In the genomic region with DNA sequence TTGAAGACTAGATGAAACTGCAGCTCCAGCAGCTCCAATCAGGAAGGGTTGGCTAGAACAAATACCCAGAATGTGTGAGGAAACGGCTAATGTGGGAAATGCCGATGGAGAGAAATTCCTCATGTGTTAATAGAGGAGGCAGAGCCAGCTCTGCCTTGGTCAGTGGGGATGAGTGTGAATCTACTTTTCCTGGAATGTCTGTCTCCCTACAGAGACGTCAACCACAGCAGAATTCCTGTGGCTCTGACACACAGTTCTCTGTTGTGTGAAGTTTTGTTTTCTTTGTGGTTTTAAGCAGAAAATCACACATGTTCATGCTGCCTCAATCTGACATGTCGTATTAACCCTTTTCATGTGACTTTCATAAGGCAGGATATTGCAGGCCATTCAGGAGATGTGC, we compare ENCODE assay signal across 13 cellular contexts.
DNase-seq lines count a peak whose midpoint lies in the region; ATAC-seq and TF ChIP-seq lines count a peak whose summit lies in the region.
"Had no signal": no experiment of that assay in that cellular context is flagged by ENCODE, and none has a peak within 500 bp of the region (broad histone marks: within the 10 kb centered on the region; RNA-seq: fewer than 3 reads in every experiment).

No MANE protein-coding gene starts in this region.

- no peak overlapping the region for H2AFZ ChIP-seq in GM23338
- H2AFZ ChIP-seq: parathyroid adenoma had no signal

- H3K4me3 Mint-ChIP-seq in GM23338: no peak overlapping the region
- H3K4me3 Mint-ChIP-seq: activated T-cell treated with anti-CD3 and anti-CD28 coated beads, Interleukin-2, amount 50 U/mL, for 72 hours had no signal

- H3K9me2 ChIP-seq in GM23338 (ENCODE audit: insufficient read depth): peaks cover 11% of the 10 kb centered on the region; the same call in 1 of the 2 replicates

- TF ChIP-seq CTCF in GM23338 (conservative IDR thresholded peaks at IDR 0.05; ENCODE audit: low read depth in 2 of 2): no peak

- peaks cover 22% of the 10 kb centered on the region for H3K4me1 Mint-ChIP-seq in GM23338

- H3F3A ChIP-seq in GM23338 (replicated peaks; ENCODE audit: low read depth): no peaks in the 10 kb centered on the region

- no peaks in the 10 kb centered on the region; the same call in 1 of the 2 replicates for H3K4me1 ChIP-seq in GM23338 (ENCODE audit: insufficient read depth)
- H3K4me1 ChIP-seq: parathyroid adenoma, thyroid gland had no signal

- H3K4me3 ChIP-seq in GM23338: no peak overlapping the region
- H3K4me3 ChIP-seq: thyroid gland had no signal

- ATAC-seq in GM23338 (peak; percentile 78), SK-N-SH treated with all-trans-retinoic acid at 6 μM for 48 hours (peak; percentile 84), GM21825 (IDR thresholded peaks at IDR 0.05; ENCODE audit: unreplicated experiment) (no peak), HG03039 (IDR thresholded peaks at IDR 0.05; ENCODE audit: unreplicated experiment) (no peak)
- ATAC-seq: activated T-cell treated with anti-CD3 and anti-CD28 coated beads, Interleukin-2, amount 50 U/mL, for 72 hours had no signal

- no peaks in the 10 kb centered on the region for H3K27me3 ChIP-seq in GM23338 (ENCODE audit: insufficient read depth)
- H3K27me3 ChIP-seq: thyroid gland had no signal

- H3K36me3 Mint-ChIP-seq in GM23338 (ENCODE audit: low read depth): no peaks in the 10 kb centered on the region

- H3K27me3 Mint-ChIP-seq in GM23338 (ENCODE audit: insufficient read depth, low read depth, poor library complexity): no peaks in the 10 kb centered on the region

- peak; percentile 87 for DNase-seq in GM23338 (ENCODE audit: low spot score)
- DNase-seq in fibroblast of peridontal ligament (ENCODE audit: extremely low read depth): peak; percentile 96
- DNase-seq in renal cortical epithelial cell (ENCODE audit: low read depth): peak; percentile 99
- no peak for DNase-seq in midbrain (lab: John Stamatoyannopoulos, UW)
- no peak for DNase-seq in NCI-H1105 (lab: John Stamatoyannopoulos, UW)
- DNase-seq: activated T-cell treated with anti-CD3 and anti-CD28 coated beads, Interleukin-2, amount 50 U/mL, for 72 hours; cortex of kidney; thyroid gland had no signal

- H3K27ac ChIP-seq in GM23338 (ENCODE audit: low read depth): 0 out of 2 replicates have a peak overlapping the region, but pooled peaks have one; percentile 3
- H3K27ac ChIP-seq: parathyroid adenoma, thyroid gland, VCaP had no signal

- no peak overlapping the region for H3K4me2 ChIP-seq in GM23338

- H3K79me2 ChIP-seq in GM23338 (replicated peaks; ENCODE audit: insufficient read depth): no peaks in the 10 kb centered on the region
- H3K79me2 ChIP-seq: parathyroid adenoma had no signal

- no peaks in the 10 kb centered on the region; the same call in 2 of the 3 replicates for H3K9me3 Mint-ChIP-seq in GM23338

- no peaks in the 10 kb centered on the region for H4K20me1 ChIP-seq in GM23338 (replicated peaks; ENCODE audit: insufficient read depth)

- H3K36me3 ChIP-seq in GM23338 (ENCODE audit: insufficient read depth): no peaks in the 10 kb centered on the region
- H3K36me3 ChIP-seq: thyroid gland had no signal

- H3K27ac Mint-ChIP-seq in GM23338: no peak overlapping the region
- H3K27ac Mint-ChIP-seq: activated T-cell treated with anti-CD3 and anti-CD28 coated beads, Interleukin-2, amount 50 U/mL, for 72 hours had no signal

TF ChIP-seq in GM23338, 12 proteins besides CTCF, POLR2A, EP300 and RAD21 (continues in another document):
- TF ChIP-seq EZH2 (IDR thresholded peaks at IDR 0.05; ENCODE audit: low read depth, unreplicated experiment): no peak

TF ChIP-seq in SK-N-SH treated with all-trans-retinoic acid at 6 μM for 48 hours, 23 proteins besides CTCF, POLR2A, EP300 and RAD21:
- TF ChIP-seq ZNF70 (CRISPR knock-in tag; IDR thresholded peaks at IDR 0.05) (no peak), TOX (CRISPR knock-in tag; IDR thresholded peaks at IDR 0.05; ENCODE audit: borderline replicate concordance) (no peak)
- TF ChIP-seq, protein P1, sequence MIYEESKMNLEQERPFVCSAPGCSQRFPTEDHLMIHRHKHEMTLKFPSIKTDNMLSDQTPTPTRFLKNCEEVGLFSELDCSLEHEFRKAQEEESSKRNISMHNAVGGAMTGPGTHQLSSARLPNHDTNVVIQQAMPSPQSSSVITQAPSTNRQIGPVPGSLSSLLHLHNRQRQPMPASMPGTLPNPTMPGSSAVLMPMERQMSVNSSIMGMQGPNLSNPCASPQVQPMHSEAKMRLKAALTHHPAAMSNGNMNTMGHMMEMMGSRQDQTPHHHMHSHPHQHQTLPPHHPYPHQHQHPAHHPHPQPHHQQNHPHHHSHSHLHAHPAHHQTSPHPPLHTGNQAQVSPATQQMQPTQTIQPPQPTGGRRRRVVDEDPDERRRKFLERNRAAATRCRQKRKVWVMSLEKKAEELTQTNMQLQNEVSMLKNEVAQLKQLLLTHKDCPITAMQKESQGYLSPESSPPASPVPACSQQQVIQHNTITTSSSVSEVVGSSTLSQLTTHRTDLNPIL (CRISPR knock-in tag; IDR thresholded peaks at IDR 0.05; ENCODE audit: low read depth): no peak

Comparison
In these comparisons a context has a peak if more than half of its experiments do, and no peak if none do; other contexts are left out.
1. ATAC-seq: peak in GM23338 (single experiment) and SK-N-SH treated with all-trans-retinoic acid at 6 μM for 48 hours (single experiment); none in GM21825 (single experiment) and HG03039 (single experiment).
2. DNase-seq: peak in GM23338 (single experiment), fibroblast of peridontal ligament (single experiment) and renal cortical epithelial cell (single experiment); none in midbrain (single experiment) and NCI-H1105 (single experiment).